ENCODE assay signal across 22 cellular contexts in the genomic region with DNA sequence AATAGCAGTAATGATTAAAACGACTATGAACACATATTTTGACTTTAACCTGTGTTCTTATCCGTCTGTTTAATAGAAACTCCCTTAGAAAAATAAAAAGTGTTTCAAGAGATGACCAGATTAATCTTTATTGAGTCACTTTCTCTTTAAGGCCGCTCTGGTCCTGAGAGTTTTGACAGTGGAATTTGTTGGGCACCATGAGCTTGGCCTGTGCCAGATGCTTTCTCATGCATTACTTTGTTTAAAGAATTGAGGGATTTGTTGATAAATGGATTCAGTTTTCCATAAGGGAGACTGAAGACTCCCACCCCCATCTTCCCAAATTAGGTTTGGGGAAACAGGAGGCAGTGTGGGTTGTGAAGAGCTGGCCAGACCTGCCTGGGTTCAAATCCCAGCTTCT. TPM values are rescaled to one million over a fixed set of nuclear protein-coding genes. Genes with fewer than 3 reads are reported as not detected.
DNase-seq lines count a peak whose midpoint lies in the region; TF ChIP-seq lines count a peak whose summit lies in the region.
"Had no signal": no experiment of that assay in that cellular context is flagged by ENCODE, and none has a peak within 500 bp of the region (broad histone marks: within the 10 kb centered on the region; RNA-seq: fewer than 3 reads in every experiment).

No MANE protein-coding gene starts in this region.

- DNase-seq in AG09319 (ENCODE audit: extremely low read depth, low read depth) (peak; percentile 8), fibroblast of peridontal ligament (ENCODE audit: extremely low read depth) (peak; percentile 17), thyroid gland (peak; percentile 49 to 73), GOT3 (lab: John Stamatoyannopoulos, UW) (no peak), NCI-H345 treated with DMSO at 0.1 percent for 48 hours (lab: John Stamatoyannopoulos, UW; ENCODE audit: unreplicated experiment) (no peak)
- DNase-seq: BE2C; C1 segment of cervical spinal cord; CD4-positive, alpha-beta memory T cell; CD4-positive, CD25-positive, alpha-beta regulatory T cell; CD8-positive, alpha-beta memory T cell; COR-L47; DMS 273 treated with DMSO at 0.1 percent for 48 hours; DMS153; DMS53; DMS79; DND-41; EL; GDM1 had no signal

- no peaks in the 10 kb centered on the region for H3K36me3 ChIP-seq in thyroid gland
- H3K36me3 ChIP-seq: BE2C, BLaER1 had no signal

- peaks cover 25 to 42% of the 10 kb centered on the region in 2 donors for H3K4me1 ChIP-seq in thyroid gland
- H3K4me1 ChIP-seq: A549, BE2C, BLaER1 had no signal

- intact Hi-C loops in thyroid gland (cut with DNase I) = no loop called here

- H3K27me3 ChIP-seq in thyroid gland = no peaks in the 10 kb centered on the region
- H3K27me3 ChIP-seq: BE2C, BLaER1 had no signal

- H3K9me3 ChIP-seq in thyroid gland = no peaks in the 10 kb centered on the region
- H3K9me3 ChIP-seq: A549, BE2C had no signal

- H3K4me3 ChIP-seq in thyroid gland (replicated peaks in 1 of 3) = no peak overlapping the region
- H3K4me3 ChIP-seq: A549, BLaER1, GM12878 had no signal

- 22 to 44% methylated on average over 3 of the region's 3 CpGs for WGBS in thyroid gland, 2 donors

- H3K27ac ChIP-seq in thyroid gland = peak overlapping the region; percentile 31 to 83 (median 46)
- H3K27ac ChIP-seq: 22Rv1, A549, BLaER1 had no signal

- no peak for TF ChIP-seq POLR2A in thyroid gland (IDR thresholded peaks at IDR 0.05)

- TF ChIP-seq CTCF in AG09319 (IDR thresholded peaks at IDR 0.05; ENCODE audit: low read depth, low read length) (no peak), thyroid gland (IDR thresholded peaks at IDR 0.05) (no peak)

RNA-seq across cellular contexts. Expression of a gene that starts 53.2 kb away (rescaled TPM):
- under 1 TPM in 2 of 4 donors, not detected in 2; 0.10 to 0.11 TPM for total RNA-seq in thyroid gland
- total RNA-seq: CD4-positive, alpha-beta memory T cell; CD4-positive, CD25-positive, alpha-beta regulatory T cell; CD8-positive, alpha-beta memory T cell; GM12878 had no signal

Comparison
In these comparisons a context has a peak if more than half of its experiments do, and no peak if none do; other contexts are left out.
1. DNase-seq: peak in AG09319 (single experiment), fibroblast of peridontal ligament (single experiment) and thyroid gland (2 of 2); none in GOT3 (single experiment) and NCI-H345 treated with DMSO at 0.1 percent for 48 hours (single experiment).